ENCODE assay signal across 8 cellular contexts in genomic region chr3:50503504-50503903, GRCh38.
DNase-seq lines count a peak whose midpoint lies in the region; ATAC-seq lines count a peak whose summit lies in the region.

Gene CACNA2D2 (minus strand): TSS chr3:50503634. CDS start chr3:50503423, 211 bp downstream.

- DNase-seq in NCI-H748 (lab: John Stamatoyannopoulos, UW; ENCODE audit: unreplicated experiment): peak; percentile 57
- DNase-seq in NCI-H748 treated with DMSO at 0.1 percent for 48 hours (lab: John Stamatoyannopoulos, UW): no peak
- DNase-seq in T-helper 22 cell (ENCODE audit: low read depth): peak; percentile 48
- peak; percentile 61 for DNase-seq in astrocyte of the hippocampus (ENCODE audit: low read depth, low spot score)
- peak; percentile 22 for DNase-seq in kidney tubule cell (ENCODE audit: low spot score)
- DNase-seq in stimulated activated CD4-positive, alpha-beta T cell treated with anti-CD3 and anti-CD28 coated beads, Interleukin-1b, Interleukin-23, amount 100 ng/mL, for 48 hours: peak; percentile 25

- ATAC-seq in HG03439 (IDR thresholded peaks at IDR 0.05; ENCODE audit: unreplicated experiment) (no peak), HG02642 (IDR thresholded peaks at IDR 0.05; ENCODE audit: poor library complexity, unreplicated experiment) (no peak)
